8 cellular contexts compared by ENCODE assay signal in the genomic region with DNA sequence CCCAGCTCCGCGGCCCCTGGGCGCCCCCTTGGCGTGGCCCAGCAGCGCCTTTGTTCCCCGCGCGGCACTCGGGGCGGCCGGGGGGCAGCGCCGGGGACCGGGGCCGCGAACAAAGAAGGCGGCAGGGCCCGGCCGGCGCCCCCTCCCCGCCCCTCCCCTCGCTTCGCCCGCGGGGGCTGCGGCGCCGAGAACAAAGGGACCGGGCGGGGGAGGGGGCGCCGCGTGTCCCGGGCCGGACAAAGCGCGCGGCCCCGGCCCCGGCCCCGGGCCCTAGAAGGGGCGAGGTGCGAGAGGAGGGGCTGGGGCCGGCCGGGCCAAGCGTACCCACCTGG. TPM values are rescaled to one million over a fixed set of nuclear protein-coding genes. Genes with fewer than 3 reads are reported as not detected.
DNase-seq lines count a peak whose midpoint lies in the region; ATAC-seq and TF ChIP-seq lines count a peak whose summit lies in the region.

No MANE protein-coding gene starts in this region.

- peaks cover 25% of the 10 kb centered on the region for H3K36me3 Mint-ChIP-seq in activated T-helper 1 cell treated with anti-CD3 and anti-CD28 coated beads, Interleukin-12 subunit alpha, Interleukin-12 subunit beta, Interleukin-2, Interleukin-4 antibody, amounts not matched to agents 30 ng/mL and 10 ng/mL and 1 ng/mL, durations not matched to agents 14 hours and 24 hours and 36 hours (ENCODE audit: low read depth)

- H3K4me1 Mint-ChIP-seq in activated T-helper 1 cell treated with anti-CD3 and anti-CD28 coated beads, Interleukin-12 subunit alpha, Interleukin-12 subunit beta, Interleukin-2, Interleukin-4 antibody, amounts not matched to agents 30 ng/mL and 10 ng/mL and 1 ng/mL, durations not matched to agents 14 hours and 24 hours and 36 hours (ENCODE audit: low read depth) = peaks cover 52% of the 10 kb centered on the region

- no peak overlapping the region for H3K4me3 Mint-ChIP-seq in activated T-helper 1 cell treated with anti-CD3 and anti-CD28 coated beads, Interleukin-12 subunit alpha, Interleukin-12 subunit beta, Interleukin-2, Interleukin-4 antibody, amounts not matched to agents 30 ng/mL and 10 ng/mL and 1 ng/mL, durations not matched to agents 14 hours and 24 hours and 36 hours

- peak overlapping the region; percentile 93 for H3K9ac ChIP-seq in Karpas-422 (ENCODE audit: low read length)

- H3K4me1 ChIP-seq in Karpas-422 (ENCODE audit: low read length) = peaks cover 61% of the 10 kb centered on the region

- peaks cover 16% of the 10 kb centered on the region for H3K79me2 ChIP-seq in Karpas-422 (ENCODE audit: low read length)

- H2AFZ ChIP-seq in Karpas-422 (ENCODE audit: low read length) = no peak overlapping the region

- intact Hi-C loops in activated T-helper 1 cell treated with anti-CD3 and anti-CD28 coated beads, Interleukin-12 subunit alpha, Interleukin-12 subunit beta, Interleukin-2, Interleukin-4 antibody, amounts not matched to agents 30 ng/mL and 10 ng/mL and 1 ng/mL, durations not matched to agents 14 hours and 24 hours and 36 hours (cut with micrococcal nuclease) = loop anchor here (2.0 to 10.0 kb wide), 3 partner anchors 15 to 401 kb away; a partner anchor contains a TSS

- H3K27me3 ChIP-seq in Karpas-422 (ENCODE audit: low read length) = no peaks in the 10 kb centered on the region

- ATAC-seq in GM19035 (IDR thresholded peaks at IDR 0.05; ENCODE audit: unreplicated experiment) = peak; percentile 10
- ATAC-seq in GM21390 (IDR thresholded peaks at IDR 0.05; ENCODE audit: unreplicated experiment) = no peak

- peak overlapping the region; percentile 89 for H3K27ac ChIP-seq in Karpas-422 (ENCODE audit: low read length)

- no peaks in the 10 kb centered on the region for H3K9me2 ChIP-seq in Karpas-422 (replicated peaks; ENCODE audit: insufficient read depth, low read length)

- H4K20me1 ChIP-seq in Karpas-422 (ENCODE audit: insufficient read depth, low read depth, low read length) = peaks cover 15% of the 10 kb centered on the region

- H3K4me2 ChIP-seq in Karpas-422 (ENCODE audit: low read depth, low read length, poor library complexity, severe bottlenecking) = peak overlapping the region; percentile 99

- H3K9me3 ChIP-seq in Karpas-422 (ENCODE audit: low read length) = no peaks in the 10 kb centered on the region

- H3K36me3 ChIP-seq in Karpas-422 (ENCODE audit: insufficient read depth, low read length) = peaks cover 27% of the 10 kb centered on the region

- no peaks in the 10 kb centered on the region for H3K9me3 Mint-ChIP-seq in activated T-helper 1 cell treated with anti-CD3 and anti-CD28 coated beads, Interleukin-12 subunit alpha, Interleukin-12 subunit beta, Interleukin-2, Interleukin-4 antibody, amounts not matched to agents 30 ng/mL and 10 ng/mL and 1 ng/mL, durations not matched to agents 14 hours and 24 hours and 36 hours

- H3K4me3 ChIP-seq in Karpas-422 (ENCODE audit: low read length) (peak overlapping the region; percentile 98), fibroblast of mammary gland (ENCODE audit: control insufficient read depth, low read depth, low read length) (peak overlapping the region; percentile 40), skeletal muscle cell (ENCODE audit: low read depth, low read length) (peak overlapping the region; percentile 82)

- DNase-seq in Karpas-422 (no peak), fibroblast of mammary gland (ENCODE audit: low read depth) (no peak), skeletal muscle cell (ENCODE audit: low read depth) (no peak), NCI-H2107 treated with DMSO at 0.1 percent for 48 hours (lab: John Stamatoyannopoulos, UW; ENCODE audit: unreplicated experiment) (no peak), NCI-H2171 treated with DMSO at 0.1 percent for 48 hours (lab: John Stamatoyannopoulos, UW) (no peak)
- no peak for DNase-seq in activated T-helper 1 cell treated with anti-CD3 and anti-CD28 coated beads, Interleukin-12 subunit alpha, Interleukin-12 subunit beta, Interleukin-2, Interleukin-4 antibody, amounts not matched to agents 30 ng/mL and 10 ng/mL and 1 ng/mL, durations not matched to agents 14 hours and 24 hours and 36 hours (ENCODE audit: low spot score)

- H3K27me3 Mint-ChIP-seq in activated T-helper 1 cell treated with anti-CD3 and anti-CD28 coated beads, Interleukin-12 subunit alpha, Interleukin-12 subunit beta, Interleukin-2, Interleukin-4 antibody, amounts not matched to agents 30 ng/mL and 10 ng/mL and 1 ng/mL, durations not matched to agents 14 hours and 24 hours and 36 hours (ENCODE audit: insufficient read depth) = no peaks in the 10 kb centered on the region

- no peak for TF ChIP-seq CTCF in fibroblast of mammary gland (conservative IDR thresholded peaks at IDR 0.05; ENCODE audit: control insufficient read depth, insufficient read depth, low read depth, low read length)

- H3K27ac Mint-ChIP-seq in activated T-helper 1 cell treated with anti-CD3 and anti-CD28 coated beads, Interleukin-12 subunit alpha, Interleukin-12 subunit beta, Interleukin-2, Interleukin-4 antibody, amounts not matched to agents 30 ng/mL and 10 ng/mL and 1 ng/mL, durations not matched to agents 14 hours and 24 hours and 36 hours = no peak overlapping the region

RNA-seq across cellular contexts. Expression of a gene that starts 0.4 kb away (rescaled TPM):
- total RNA-seq in Karpas-422 (2014; rRNA removed; shearing (Covaris generic); ENCODE audit: low replicate concordance) = 262 and 391 TPM in 2 replicates
- 31.6 and 31.8 TPM in 2 replicates for total RNA-seq in activated T-helper 1 cell treated with anti-CD3 and anti-CD28 coated beads, Interleukin-12 subunit alpha, Interleukin-12 subunit beta, Interleukin-2, Interleukin-4 antibody, amounts not matched to agents 30 ng/mL and 10 ng/mL and 1 ng/mL, durations not matched to agents 14 hours and 24 hours and 36 hours

RNA-seq across cellular contexts. Expression of a gene that starts 26.7 kb away (rescaled TPM):
- 3.1 and 4.5 TPM in 2 replicates for total RNA-seq in Karpas-422 (2014; rRNA removed; shearing (Covaris generic); ENCODE audit: low replicate concordance)
- 4.0 TPM in 2 replicates for total RNA-seq in activated T-helper 1 cell treated with anti-CD3 and anti-CD28 coated beads, Interleukin-12 subunit alpha, Interleukin-12 subunit beta, Interleukin-2, Interleukin-4 antibody, amounts not matched to agents 30 ng/mL and 10 ng/mL and 1 ng/mL, durations not matched to agents 14 hours and 24 hours and 36 hours

RNA-seq across cellular contexts. Expression of a gene that starts 26.8 kb away (rescaled TPM):
- total RNA-seq in Karpas-422 (2014; rRNA removed; shearing (Covaris generic); ENCODE audit: low replicate concordance) = 1.4 and 1.5 TPM in 2 replicates
- total RNA-seq in activated T-helper 1 cell treated with anti-CD3 and anti-CD28 coated beads, Interleukin-12 subunit alpha, Interleukin-12 subunit beta, Interleukin-2, Interleukin-4 antibody, amounts not matched to agents 30 ng/mL and 10 ng/mL and 1 ng/mL, durations not matched to agents 14 hours and 24 hours and 36 hours = 0.51 and 1.3 TPM in 2 replicates

RNA-seq across cellular contexts. Expression of a gene that starts 43.7 kb away (rescaled TPM):
- total RNA-seq in Karpas-422 (2014; rRNA removed; shearing (Covaris generic); ENCODE audit: low replicate concordance) = 201 and 257 TPM in 2 replicates
- 177 and 179 TPM in 2 replicates for total RNA-seq in activated T-helper 1 cell treated with anti-CD3 and anti-CD28 coated beads, Interleukin-12 subunit alpha, Interleukin-12 subunit beta, Interleukin-2, Interleukin-4 antibody, amounts not matched to agents 30 ng/mL and 10 ng/mL and 1 ng/mL, durations not matched to agents 14 hours and 24 hours and 36 hours

RNA-seq across cellular contexts. Expression of a gene that starts 58.7 kb away (rescaled TPM):
- total RNA-seq in Karpas-422 (2014; rRNA removed; shearing (Covaris generic); ENCODE audit: low replicate concordance) = 45.1 and 50.0 TPM in 2 replicates
- total RNA-seq in activated T-helper 1 cell treated with anti-CD3 and anti-CD28 coated beads, Interleukin-12 subunit alpha, Interleukin-12 subunit beta, Interleukin-2, Interleukin-4 antibody, amounts not matched to agents 30 ng/mL and 10 ng/mL and 1 ng/mL, durations not matched to agents 14 hours and 24 hours and 36 hours = 48.8 and 50.3 TPM in 2 replicates

Comparison
In these comparisons a context has a peak if more than half of its experiments do, and no peak if none do; other contexts are left out.
1. H3K4me3 ChIP-seq: peak in every context shown above with its lines; median percentile 98 in Karpas-422; 82 in skeletal muscle cell; 40 in fibroblast of mammary gland.